ENCODE assay signal across 14 cellular contexts in genomic region chr21:21373969-21374368, GRCh38.
DNase-seq lines count a peak whose midpoint lies in the region; ATAC-seq and TF ChIP-seq lines count a peak whose summit lies in the region.
"Had no signal": no experiment of that assay in that cellular context is flagged by ENCODE, and none has a peak within 500 bp of the region (broad histone marks: within the 10 kb centered on the region; RNA-seq: fewer than 3 reads in every experiment).

No MANE protein-coding gene starts in this region.

- H3K4me2 ChIP-seq in SU-DHL-6 (ENCODE audit: low read depth, low read length, poor library complexity, severe bottlenecking): no peak overlapping the region
- no peak overlapping the region for H3K4me2 ChIP-seq in hepatocyte

- DNase-seq in AG04449 (ENCODE audit: low read depth, low spot score) (no peak), Kasumi-1 (lab: John Stamatoyannopoulos, UW) (peak; percentile 28 to 39), hepatocyte (ENCODE audit: low spot score) (no peak), DMS79 (lab: John Stamatoyannopoulos, UW) (no peak), NCI-H1694 treated with DMSO at 0.1 percent for 48 hours (lab: John Stamatoyannopoulos, UW) (no peak)
- DNase-seq: activated B cell treated with CpG ODN at 0.5 μM for 24 hours; CD4-positive, CD25-positive, alpha-beta regulatory T cell; endodermal cell; lower lobe of right lung; NCI-H2171 treated with DMSO at 0.1 percent for 48 hours had no signal

- no peaks in the 10 kb centered on the region for H3F3A ChIP-seq in SU-DHL-6 (ENCODE audit: insufficient read depth)

- no peak overlapping the region for H3K9ac ChIP-seq in SU-DHL-6 (ENCODE audit: low read length)
- H3K9ac ChIP-seq: parathyroid adenoma had no signal

- TF ChIP-seq CTCF in AG04449 (IDR thresholded peaks at IDR 0.05; ENCODE audit: insufficient read depth, low read length, missing control alignments): peak; percentile 29
- TF ChIP-seq CTCF in SU-DHL-6 (IDR thresholded peaks at IDR 0.05; ENCODE audit: insufficient read depth, low read length, poor library complexity, severe bottlenecking): no peak
- TF ChIP-seq CTCF in hepatocyte (IDR thresholded peaks at IDR 0.05; ENCODE audit: poor library complexity): peak; percentile 44

- no peaks in the 10 kb centered on the region for H3K36me3 ChIP-seq in SU-DHL-6 (ENCODE audit: low read length)
- no peaks in the 10 kb centered on the region for H3K36me3 ChIP-seq in hepatocyte (replicated peaks; ENCODE audit: insufficient read depth, low read depth)
- H3K36me3 ChIP-seq: lower lobe of right lung had no signal

- 54% methylated on average over 1 of the region's 1 CpG for WGBS in hepatocyte (ENCODE audit: low lambda C conversion rate, missing lambda C conversion rate)

- no peak overlapping the region for H3K4me3 ChIP-seq in AG04449 (ENCODE audit: low read depth, low read length)
- H3K4me3 ChIP-seq in SU-DHL-6 (ENCODE audit: insufficient read depth, low read length, poor library complexity, severe bottlenecking): no peak overlapping the region
- no peak overlapping the region for H3K4me3 ChIP-seq in hepatocyte
- H3K4me3 ChIP-seq: lower lobe of right lung had no signal

- CTCF ChIA-PET in AG04449 (lab: Yijun Ruan, JAX): interaction anchor here (0.9 to 1.7 kb wide), 13 partner anchors 9 to 548 kb away, joined by 3 to 10 read pairs (median 4); no protein-coding TSS in a partner anchor

- peak overlapping the region; percentile 66 for H2AFZ ChIP-seq in SU-DHL-6 (ENCODE audit: low read depth, low read length, severe bottlenecking)
- no peak overlapping the region for H2AFZ ChIP-seq in hepatocyte
- H2AFZ ChIP-seq: parathyroid adenoma had no signal

- H4K20me1 ChIP-seq in SU-DHL-6 (ENCODE audit: low read depth, low read length) (no peaks in the 10 kb centered on the region), hepatocyte (ENCODE audit: insufficient read depth, poor library complexity, severe bottlenecking) (no peaks in the 10 kb centered on the region)

- ATAC-seq in GM19463 (IDR thresholded peaks at IDR 0.05; ENCODE audit: unreplicated experiment) (no peak), HG03378 (IDR thresholded peaks at IDR 0.05; ENCODE audit: unreplicated experiment) (no peak)
- ATAC-seq: lower lobe of right lung had no signal

- no peaks in the 10 kb centered on the region for H3K9me2 ChIP-seq in SU-DHL-6 (replicated peaks; ENCODE audit: insufficient read depth, low read length)
- no peaks in the 10 kb centered on the region for H3K9me2 ChIP-seq in hepatocyte (replicated peaks; ENCODE audit: insufficient read depth)

- POLR2A ChIA-PET in AG04449 (lab: Yijun Ruan, JAX): no interaction called here

- H3K9me3 ChIP-seq in SU-DHL-6 (ENCODE audit: insufficient read depth, low read length) (0 out of 2 replicates have a peak, but pooled peaks cover 4% of the 10 kb centered on the region), hepatocyte (ENCODE audit: low read depth) (no peaks in the 10 kb centered on the region)
- H3K9me3 ChIP-seq: lower lobe of right lung had no signal

- H3K27me3 ChIP-seq in SU-DHL-6 (ENCODE audit: low read length) (no peaks in the 10 kb centered on the region), hepatocyte (no peaks in the 10 kb centered on the region)

- H3K27ac ChIP-seq in SU-DHL-6 (ENCODE audit: low read depth, low read length): no peak overlapping the region
- H3K27ac ChIP-seq in hepatocyte: no peak overlapping the region
- H3K27ac ChIP-seq: lower lobe of right lung, parathyroid adenoma had no signal

- no peaks in the 10 kb centered on the region for H3K4me1 ChIP-seq in hepatocyte (ENCODE audit: insufficient read depth)
- H3K4me1 ChIP-seq: lower lobe of right lung, parathyroid adenoma had no signal

- H3K79me2 ChIP-seq in SU-DHL-6 (ENCODE audit: insufficient read depth, low read length): no peaks in the 10 kb centered on the region
- H3K79me2 ChIP-seq in hepatocyte: no peaks in the 10 kb centered on the region
- H3K79me2 ChIP-seq: parathyroid adenoma had no signal

Comparison
In these comparisons a context has a peak if more than half of its experiments do, and no peak if none do; other contexts are left out.
1. DNase-seq: peak in Kasumi-1 (2 of 2); none in AG04449 (single experiment), hepatocyte (single experiment), DMS79 (single experiment) and NCI-H1694 treated with DMSO at 0.1 percent for 48 hours (single experiment).